In genomic region chr12:81598205-81598604, GRCh38 we compare ENCODE assay signal across 12 cellular contexts.
A peak's percentile ranks its signal among the peaks of the same experiment; 100 is the strongest.
DNase-seq lines count a peak whose midpoint lies in the region; ATAC-seq and TF ChIP-seq lines count a peak whose summit lies in the region.
"Had no signal": no experiment of that assay in that cellular context is flagged by ENCODE, and none has a peak within 500 bp of the region (broad histone marks: within the 10 kb centered on the region; RNA-seq: fewer than 3 reads in every experiment).

No MANE protein-coding gene starts in this region.

- DNase-seq in G401 (ENCODE audit: low spot score), result peak; percentile 75
- DNase-seq in NCI-H2107 treated with DMSO at 0.1 percent for 48 hours (lab: John Stamatoyannopoulos, UW; ENCODE audit: unreplicated experiment), result peak; percentile 57
- peak; percentile 9 for DNase-seq in globus pallidus (ENCODE audit: low spot score)
- DNase-seq in foreskin fibroblast, result no peak
- DNase-seq in HPDE6-E6E7 (ENCODE audit: extremely low spot score), result no peak
- no peak for DNase-seq in effector memory CD8-positive, alpha-beta T cell
- DNase-seq in activated naive CD4-positive, alpha-beta T cell treated with anti-CD3 and anti-CD28 coated beads, Interleukin-2, amount 50 U/mL, for 16 hours, result no peak
- DNase-seq: mesendoderm had no signal

- no peak overlapping the region for H3K27ac Mint-ChIP-seq in effector memory CD8-positive, alpha-beta T cell
- H3K27ac Mint-ChIP-seq: activated naive CD4-positive, alpha-beta T cell treated with anti-CD3 and anti-CD28 coated beads, Interleukin-2, amount 50 U/mL, for 24 hours; GM23338 had no signal

- no peaks in the 10 kb centered on the region for H3K27me3 Mint-ChIP-seq in effector memory CD8-positive, alpha-beta T cell
- H3K27me3 Mint-ChIP-seq: activated naive CD4-positive, alpha-beta T cell treated with anti-CD3 and anti-CD28 coated beads, Interleukin-2, amount 50 U/mL, for 24 hours had no signal

- H3K4me3 ChIP-seq in foreskin fibroblast (ENCODE audit: low read depth in 1 of 2, low read length in 2 of 2), result no peak overlapping the region
- H3K4me3 ChIP-seq: esophagus muscularis mucosa, GM23338 had no signal

- peaks cover 0 to 2% of the 10 kb centered on the region in 2 donors for H3K9me3 Mint-ChIP-seq in effector memory CD8-positive, alpha-beta T cell
- H3K9me3 Mint-ChIP-seq: activated naive CD4-positive, alpha-beta T cell treated with anti-CD3 and anti-CD28 coated beads, Interleukin-2, amount 50 U/mL, for 24 hours; GM23338 had no signal

- no peak overlapping the region for H3K4me3 Mint-ChIP-seq in effector memory CD8-positive, alpha-beta T cell
- H3K4me3 Mint-ChIP-seq: activated naive CD4-positive, alpha-beta T cell treated with anti-CD3 and anti-CD28 coated beads, Interleukin-2, amount 50 U/mL, for 24 hours; GM23338 had no signal

- H3K4me1 Mint-ChIP-seq in effector memory CD8-positive, alpha-beta T cell (ENCODE audit: low read depth in 2 of 2), result no peaks in the 10 kb centered on the region
- H3K4me1 Mint-ChIP-seq: activated naive CD4-positive, alpha-beta T cell treated with anti-CD3 and anti-CD28 coated beads, Interleukin-2, amount 50 U/mL, for 24 hours; GM23338 had no signal

- no peak for TF ChIP-seq CTCF in foreskin fibroblast (IDR thresholded peaks at IDR 0.05; ENCODE audit: low read depth, low read length)

- ATAC-seq in HG02642 (IDR thresholded peaks at IDR 0.05; ENCODE audit: poor library complexity, unreplicated experiment), result peak; percentile 77
- no peak for ATAC-seq in effector memory CD8-positive, alpha-beta T cell (replicated peaks)
- ATAC-seq: GM23338 had no signal

- H3K36me3 Mint-ChIP-seq in effector memory CD8-positive, alpha-beta T cell (ENCODE audit: insufficient read depth), result no peaks in the 10 kb centered on the region
- H3K36me3 Mint-ChIP-seq: activated naive CD4-positive, alpha-beta T cell treated with anti-CD3 and anti-CD28 coated beads, Interleukin-2, amount 50 U/mL, for 24 hours had no signal

- in situ Hi-C loops in G401 (cut with HindIII; ENCODE audit: low sequenced_read_pairs), result no loop called here

Comparison
In these comparisons a context has a peak if more than half of its experiments do, and no peak if none do; other contexts are left out.
1. DNase-seq: peak in G401 (single experiment), NCI-H2107 treated with DMSO at 0.1 percent for 48 hours (single experiment) and globus pallidus (single experiment); none in foreskin fibroblast (0 of 2), HPDE6-E6E7 (single experiment), effector memory CD8-positive, alpha-beta T cell (0 of 3) and activated naive CD4-positive, alpha-beta T cell treated with anti-CD3 and anti-CD28 coated beads, Interleukin-2, amount 50 U/mL, for 16 hours (single experiment).